9 cellular contexts compared by ENCODE assay signal in the genomic region with DNA sequence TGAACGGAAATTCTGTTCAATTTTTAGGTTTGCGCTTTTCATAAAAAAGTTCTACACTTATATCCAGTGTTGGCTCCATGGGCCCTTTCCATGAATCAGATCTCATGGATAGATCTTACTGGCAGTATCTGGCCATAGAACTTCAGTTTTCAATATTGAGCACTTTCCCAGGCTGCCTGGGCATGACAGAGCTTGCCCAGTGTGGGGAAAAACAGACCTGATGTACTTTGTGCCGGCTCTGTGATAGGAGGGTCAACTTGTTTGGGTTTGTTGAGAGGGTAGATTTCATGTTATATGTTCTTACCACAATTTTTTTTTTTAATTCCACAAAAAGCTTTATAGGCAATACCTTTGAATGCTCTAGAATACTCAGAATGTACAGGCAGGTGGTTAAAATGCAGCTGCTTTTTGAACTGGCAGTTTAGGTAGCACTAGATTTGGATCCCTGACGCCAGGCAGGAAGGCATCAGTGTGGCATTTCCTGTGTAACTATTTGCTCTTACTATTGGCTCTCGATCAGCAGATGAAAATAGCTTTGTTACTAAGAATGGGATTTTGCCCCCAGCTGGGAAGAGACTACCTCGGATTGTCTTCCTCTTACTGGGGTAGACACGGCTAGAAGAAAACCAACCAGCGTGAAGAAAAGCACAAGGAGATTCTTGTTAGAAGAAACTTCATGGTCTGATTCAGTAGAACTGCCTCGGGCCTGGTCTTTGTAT.
DNase-seq lines count a peak whose midpoint lies in the region; TF ChIP-seq lines count a peak whose summit lies in the region.
"Had no signal": no experiment of that assay in that cellular context is flagged by ENCODE, and none has a peak within 500 bp of the region (broad histone marks: within the 10 kb centered on the region; RNA-seq: fewer than 3 reads in every experiment).

No MANE protein-coding gene starts in this region.

- H3K36me3 ChIP-seq in KOPT-K1 (ENCODE audit: insufficient read depth, low read length), result no peaks in the 10 kb centered on the region
- H3K36me3 ChIP-seq in SK-N-MC (ENCODE audit: insufficient read depth, low read length), result no peaks in the 10 kb centered on the region

- no peak for DNase-seq in activated CD4-positive, alpha-beta T cell treated with anti-CD3 and anti-CD28 coated beads, Interleukin-2, amount 10 ng/mL, durations not matched to agents 7 days and 5 days
- no peak for DNase-seq in activated CD4-positive, alpha-beta T cell treated with anti-CD3 and anti-CD28 coated beads, Interleukin-2, amount 50 U/mL, for 48 hours
- DNase-seq in SK-N-MC (ENCODE audit: low read depth, low spot score), result peak; percentile 51
- DNase-seq in pulmonary artery endothelial cell (ENCODE audit: low read depth, low spot score), result peak; percentile 26
- DNase-seq in cardiac septum (ENCODE audit: low spot score), result no peak
- no peak for DNase-seq in HEK293T (ENCODE audit: extremely low spot score)
- no peak for DNase-seq in activated CD4-positive, alpha-beta memory T cell treated with anti-CD3 and anti-CD28 coated beads for 36 hours

- POLR2A ChIA-PET in activated CD4-positive, alpha-beta T cell treated with anti-CD3 and anti-CD28 coated beads, Interleukin-2, amount 10 ng/mL, durations not matched to agents 7 days and 5 days (lab: Charles Lee), result no interaction called here
- POLR2A ChIA-PET in HEK293T (lab: Yijun Ruan, JAX), result no interaction called here
- POLR2A ChIA-PET in activated CD4-positive, alpha-beta memory T cell treated with anti-CD3 and anti-CD28 coated beads for 36 hours (lab: Charles Lee), result no interaction called here

- H3K4me3 ChIP-seq in SK-N-MC, result peak overlapping the region; percentile 56

- intact Hi-C loops in cardiac septum (cut with DNase I), result no loop called here
- intact Hi-C loops in activated CD4-positive, alpha-beta memory T cell treated with anti-CD3 and anti-CD28 coated beads for 36 hours (cut with micrococcal nuclease), result no loop called here

- H3K27ac ChIP-seq in KOPT-K1 (ENCODE audit: low read depth, low read length, poor library complexity, severe bottlenecking) (peak overlapping the region; percentile 46), SK-N-MC (peak overlapping the region; percentile 94)

- H3K9me3 ChIP-seq in KOPT-K1 (ENCODE audit: insufficient read depth, low read length, poor library complexity, severe bottlenecking), result no peaks in the 10 kb centered on the region
- H3K9me3 ChIP-seq in SK-N-MC (ENCODE audit: low read depth, low read length), result no peaks in the 10 kb centered on the region

- peaks cover 4% of the 10 kb centered on the region for H3K9me3 Mint-ChIP-seq in activated CD4-positive, alpha-beta T cell treated with anti-CD3 and anti-CD28 coated beads, Interleukin-2, amount 10 ng/mL, durations not matched to agents 7 days and 5 days
- H3K9me3 Mint-ChIP-seq in activated CD4-positive, alpha-beta memory T cell treated with anti-CD3 and anti-CD28 coated beads for 36 hours, result peaks cover 7% of the 10 kb centered on the region
- H3K9me3 Mint-ChIP-seq: stimulated activated naive CD8-positive, alpha-beta T cell treated with anti-CD3 and anti-CD28 coated beads, Interleukin-15, Interleukin-2, amounts not matched to agents 100 ng/mL and 50 ng/mL, for 24 hours had no signal

- peaks cover 5% of the 10 kb centered on the region for H3K36me3 Mint-ChIP-seq in activated CD4-positive, alpha-beta T cell treated with anti-CD3 and anti-CD28 coated beads, Interleukin-2, amount 10 ng/mL, durations not matched to agents 7 days and 5 days (ENCODE audit: low read depth)
- peaks cover 14% of the 10 kb centered on the region for H3K36me3 Mint-ChIP-seq in activated CD4-positive, alpha-beta memory T cell treated with anti-CD3 and anti-CD28 coated beads for 36 hours

- H3K4me1 Mint-ChIP-seq in activated CD4-positive, alpha-beta T cell treated with anti-CD3 and anti-CD28 coated beads, Interleukin-2, amount 10 ng/mL, durations not matched to agents 7 days and 5 days, result peaks cover 17% of the 10 kb centered on the region
- peaks cover 27% of the 10 kb centered on the region for H3K4me1 Mint-ChIP-seq in activated CD4-positive, alpha-beta memory T cell treated with anti-CD3 and anti-CD28 coated beads for 36 hours (ENCODE audit: low read depth)

- H3K4me3 Mint-ChIP-seq in activated CD4-positive, alpha-beta T cell treated with anti-CD3 and anti-CD28 coated beads, Interleukin-2, amount 10 ng/mL, durations not matched to agents 7 days and 5 days, result no peak overlapping the region
- no peak overlapping the region for H3K4me3 Mint-ChIP-seq in activated CD4-positive, alpha-beta memory T cell treated with anti-CD3 and anti-CD28 coated beads for 36 hours
- H3K4me3 Mint-ChIP-seq: stimulated activated naive CD8-positive, alpha-beta T cell treated with anti-CD3 and anti-CD28 coated beads, Interleukin-15, Interleukin-2, amounts not matched to agents 100 ng/mL and 50 ng/mL, for 24 hours had no signal

- CTCF ChIA-PET in activated CD4-positive, alpha-beta T cell treated with anti-CD3 and anti-CD28 coated beads, Interleukin-2, amount 10 ng/mL, durations not matched to agents 7 days and 5 days (lab: Charles Lee), result interaction anchor here (0.9 kb wide), 1 partner anchor 24 kb away, joined by 3 read pairs; no protein-coding TSS in a partner anchor
- CTCF ChIA-PET in HEK293T (lab: Yijun Ruan, JAX), result no interaction called here
- CTCF ChIA-PET in activated CD4-positive, alpha-beta memory T cell treated with anti-CD3 and anti-CD28 coated beads for 36 hours (lab: Charles Lee), result no interaction called here

- H3K27ac Mint-ChIP-seq in activated CD4-positive, alpha-beta T cell treated with anti-CD3 and anti-CD28 coated beads, Interleukin-2, amount 10 ng/mL, durations not matched to agents 7 days and 5 days, result peak overlapping the region; percentile 47
- H3K27ac Mint-ChIP-seq in activated CD4-positive, alpha-beta memory T cell treated with anti-CD3 and anti-CD28 coated beads for 36 hours, result no peak overlapping the region
- H3K27ac Mint-ChIP-seq: stimulated activated naive CD8-positive, alpha-beta T cell treated with anti-CD3 and anti-CD28 coated beads, Interleukin-15, Interleukin-2, amounts not matched to agents 100 ng/mL and 50 ng/mL, for 24 hours had no signal

- no peaks in the 10 kb centered on the region for H3K27me3 Mint-ChIP-seq in activated CD4-positive, alpha-beta T cell treated with anti-CD3 and anti-CD28 coated beads, Interleukin-2, amount 10 ng/mL, durations not matched to agents 7 days and 5 days
- H3K27me3 Mint-ChIP-seq in activated CD4-positive, alpha-beta memory T cell treated with anti-CD3 and anti-CD28 coated beads for 36 hours, result no peaks in the 10 kb centered on the region
- H3K27me3 Mint-ChIP-seq: stimulated activated naive CD8-positive, alpha-beta T cell treated with anti-CD3 and anti-CD28 coated beads, Interleukin-15, Interleukin-2, amounts not matched to agents 100 ng/mL and 50 ng/mL, for 24 hours had no signal

- peak overlapping the region; percentile 20 for H3K9ac ChIP-seq in SK-N-MC (ENCODE audit: insufficient read length)

TF ChIP-seq in HEK293T, 16 proteins besides CTCF, POLR2A, EP300 and RAD21:
- TF ChIP-seq, protein P1, sequence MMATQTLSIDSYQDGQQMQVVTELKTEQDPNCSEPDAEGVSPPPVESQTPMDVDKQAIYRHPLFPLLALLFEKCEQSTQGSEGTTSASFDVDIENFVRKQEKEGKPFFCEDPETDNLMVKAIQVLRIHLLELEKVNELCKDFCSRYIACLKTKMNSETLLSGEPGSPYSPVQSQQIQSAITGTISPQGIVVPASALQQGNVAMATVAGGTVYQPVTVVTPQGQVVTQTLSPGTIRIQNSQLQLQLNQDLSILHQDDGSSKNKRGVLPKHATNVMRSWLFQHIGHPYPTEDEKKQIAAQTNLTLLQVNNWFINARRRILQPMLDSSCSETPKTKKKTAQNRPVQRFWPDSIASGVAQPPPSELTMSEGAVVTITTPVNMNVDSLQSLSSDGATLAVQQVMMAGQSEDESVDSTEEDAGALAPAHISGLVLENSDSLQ (IDR thresholded peaks at IDR 0.05), result no peak
- no peak for TF ChIP-seq HDGF (IDR thresholded peaks at IDR 0.05; ENCODE audit: borderline replicate concordance)
- TF ChIP-seq L3MBTL2 (conservative IDR thresholded peaks at IDR 0.05), result no peak
- no peak for TF ChIP-seq BHLHE40 (IDR thresholded peaks at IDR 0.05; ENCODE audit: borderline replicate concordance)
- TF ChIP-seq ELF4 (IDR thresholded peaks at IDR 0.05), result no peak

Comparison
In these comparisons a context has a peak if more than half of its experiments do, and no peak if none do; other contexts are left out.
1. DNase-seq: peak in SK-N-MC (single experiment) and pulmonary artery endothelial cell (single experiment); none in activated CD4-positive, alpha-beta T cell treated with anti-CD3 and anti-CD28 coated beads, Interleukin-2, amount 10 ng/mL, durations not matched to agents 7 days and 5 days (single experiment), activated CD4-positive, alpha-beta T cell treated with anti-CD3 and anti-CD28 coated beads, Interleukin-2, amount 50 U/mL, for 48 hours (0 of 2), cardiac septum (single experiment), HEK293T (single experiment) and activated CD4-positive, alpha-beta memory T cell treated with anti-CD3 and anti-CD28 coated beads for 36 hours (single experiment).